ENCODE assay signal across 8 cellular contexts in genomic region chr15:63048115-63048985, GRCh38. TPM values are rescaled to one million over a fixed set of nuclear protein-coding genes. Genes with fewer than 3 reads are reported as not detected.
DNase-seq lines count a peak whose midpoint lies in the region; ATAC-seq and TF ChIP-seq lines count a peak whose summit lies in the region.

No MANE protein-coding gene starts in this region.

- peaks cover 75% of the 10 kb centered on the region for H3K36me3 Mint-ChIP-seq in chondrocyte (ENCODE audit: low read depth)

- H3K27me3 ChIP-seq in layer of hippocampus (ENCODE audit: control insufficient read depth, insufficient read depth, low read length): peaks cover 3% of the 10 kb centered on the region

- peak overlapping the region; percentile 99 for H3K4me3 ChIP-seq in AG10803 (ENCODE audit: low read length)

- peak overlapping the region; percentile 99 for H3K4me3 Mint-ChIP-seq in chondrocyte (ENCODE audit: unreplicated experiment)

- H3K27ac Mint-ChIP-seq in chondrocyte (ENCODE audit: unreplicated experiment): peak overlapping the region; percentile 96

- H3K27ac ChIP-seq in layer of hippocampus (ENCODE audit: low read depth, low read length): peak overlapping the region; percentile 85

- no peaks in the 10 kb centered on the region for H3K27me3 Mint-ChIP-seq in chondrocyte (ENCODE audit: low read depth)

- DNase-seq in AG10803 (ENCODE audit: low read depth) (peak; percentile 90), NCI-H345 treated with DMSO at 0.1 percent for 48 hours (lab: John Stamatoyannopoulos, UW; ENCODE audit: unreplicated experiment) (peak; percentile 75), chondrocyte (ENCODE audit: low spot score) (peak; percentile 98)
- peak; percentile 74 for DNase-seq in activated CD4-positive, alpha-beta T cell treated with anti-CD3 and anti-CD28 coated beads for 1 hour
- peak; percentile 69 to 78 (median 74) for DNase-seq in stimulated activated CD4-positive, alpha-beta T cell treated with anti-CD3 and anti-CD28 coated beads, Interleukin-1b, Interleukin-23, amount 100 ng/mL, for 24 hours (ENCODE audit: low read depth in 4 of 4, low spot score in 1 of 4)

- TF ChIP-seq CTCF in AG10803 (conservative IDR thresholded peaks at IDR 0.05; ENCODE audit: low read length): peak; percentile 86
- peak; percentile 95 for TF ChIP-seq CTCF in chondrocyte (IDR thresholded peaks at IDR 0.05)

- H3K4me1 Mint-ChIP-seq in chondrocyte (ENCODE audit: low read depth): peaks cover 73% of the 10 kb centered on the region

- H3K9me3 Mint-ChIP-seq in chondrocyte (ENCODE audit: low read depth): no peaks in the 10 kb centered on the region

- ATAC-seq in GM19025 (IDR thresholded peaks at IDR 0.05; ENCODE audit: low read depth, unreplicated experiment) (peak; percentile 86), HG03280 (IDR thresholded peaks at IDR 0.05; ENCODE audit: unreplicated experiment) (peak; percentile 88)

RNA-seq across cellular contexts. Expression of gene TPM1, which starts 5.8 kb away (rescaled TPM):
- total RNA-seq in chondrocyte: 2,291 to 2,367 TPM (median 2,332 TPM) in 3 replicates

Comparison
In these comparisons a context has a peak if more than half of its experiments do, and no peak if none do; other contexts are left out.
1. Peak in every context shown above with its lines: DNase-seq, ATAC-seq, H3K4me3 ChIP-seq and H3K27ac ChIP-seq.